ENCODE assay signal across 1 cellular context in the genomic region with DNA sequence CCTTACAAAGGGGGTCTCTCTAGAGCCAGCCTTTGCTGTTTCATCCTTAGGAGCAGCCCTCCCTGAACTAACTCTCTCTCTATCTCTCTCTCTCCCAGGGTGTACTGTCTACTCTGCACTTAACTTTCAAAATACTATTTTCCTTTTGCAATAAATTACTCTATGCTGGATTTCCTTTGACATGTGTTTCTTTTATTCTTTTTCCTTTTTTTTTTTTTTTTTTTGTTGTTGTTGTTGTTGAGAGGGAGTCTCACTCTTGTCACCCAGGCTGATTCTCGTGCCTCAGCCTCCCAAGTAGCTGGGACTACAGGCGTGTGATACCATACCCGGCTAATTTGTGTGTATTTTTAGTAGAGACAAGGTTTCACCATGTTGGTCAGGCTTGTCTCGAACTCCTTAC.
TF ChIP-seq lines count a peak whose summit lies in the region.

No MANE protein-coding gene starts in this region.

TF ChIP-seq in K562, 482 proteins besides CTCF, POLR2A, EP300 and RAD21 (continued from another document and continues in another):
- TF ChIP-seq MNT (conservative IDR thresholded peaks at IDR 0.05), result no peak
- no peak for TF ChIP-seq ZBTB5 (IDR thresholded peaks at IDR 0.05)
- 0 out of 2 replicates have a peak, but pooled peaks have one; percentile 27 for TF ChIP-seq PHB2 (IDR thresholded peaks at IDR 0.05; ENCODE audit: low read depth)
- TF ChIP-seq, protein P1, sequence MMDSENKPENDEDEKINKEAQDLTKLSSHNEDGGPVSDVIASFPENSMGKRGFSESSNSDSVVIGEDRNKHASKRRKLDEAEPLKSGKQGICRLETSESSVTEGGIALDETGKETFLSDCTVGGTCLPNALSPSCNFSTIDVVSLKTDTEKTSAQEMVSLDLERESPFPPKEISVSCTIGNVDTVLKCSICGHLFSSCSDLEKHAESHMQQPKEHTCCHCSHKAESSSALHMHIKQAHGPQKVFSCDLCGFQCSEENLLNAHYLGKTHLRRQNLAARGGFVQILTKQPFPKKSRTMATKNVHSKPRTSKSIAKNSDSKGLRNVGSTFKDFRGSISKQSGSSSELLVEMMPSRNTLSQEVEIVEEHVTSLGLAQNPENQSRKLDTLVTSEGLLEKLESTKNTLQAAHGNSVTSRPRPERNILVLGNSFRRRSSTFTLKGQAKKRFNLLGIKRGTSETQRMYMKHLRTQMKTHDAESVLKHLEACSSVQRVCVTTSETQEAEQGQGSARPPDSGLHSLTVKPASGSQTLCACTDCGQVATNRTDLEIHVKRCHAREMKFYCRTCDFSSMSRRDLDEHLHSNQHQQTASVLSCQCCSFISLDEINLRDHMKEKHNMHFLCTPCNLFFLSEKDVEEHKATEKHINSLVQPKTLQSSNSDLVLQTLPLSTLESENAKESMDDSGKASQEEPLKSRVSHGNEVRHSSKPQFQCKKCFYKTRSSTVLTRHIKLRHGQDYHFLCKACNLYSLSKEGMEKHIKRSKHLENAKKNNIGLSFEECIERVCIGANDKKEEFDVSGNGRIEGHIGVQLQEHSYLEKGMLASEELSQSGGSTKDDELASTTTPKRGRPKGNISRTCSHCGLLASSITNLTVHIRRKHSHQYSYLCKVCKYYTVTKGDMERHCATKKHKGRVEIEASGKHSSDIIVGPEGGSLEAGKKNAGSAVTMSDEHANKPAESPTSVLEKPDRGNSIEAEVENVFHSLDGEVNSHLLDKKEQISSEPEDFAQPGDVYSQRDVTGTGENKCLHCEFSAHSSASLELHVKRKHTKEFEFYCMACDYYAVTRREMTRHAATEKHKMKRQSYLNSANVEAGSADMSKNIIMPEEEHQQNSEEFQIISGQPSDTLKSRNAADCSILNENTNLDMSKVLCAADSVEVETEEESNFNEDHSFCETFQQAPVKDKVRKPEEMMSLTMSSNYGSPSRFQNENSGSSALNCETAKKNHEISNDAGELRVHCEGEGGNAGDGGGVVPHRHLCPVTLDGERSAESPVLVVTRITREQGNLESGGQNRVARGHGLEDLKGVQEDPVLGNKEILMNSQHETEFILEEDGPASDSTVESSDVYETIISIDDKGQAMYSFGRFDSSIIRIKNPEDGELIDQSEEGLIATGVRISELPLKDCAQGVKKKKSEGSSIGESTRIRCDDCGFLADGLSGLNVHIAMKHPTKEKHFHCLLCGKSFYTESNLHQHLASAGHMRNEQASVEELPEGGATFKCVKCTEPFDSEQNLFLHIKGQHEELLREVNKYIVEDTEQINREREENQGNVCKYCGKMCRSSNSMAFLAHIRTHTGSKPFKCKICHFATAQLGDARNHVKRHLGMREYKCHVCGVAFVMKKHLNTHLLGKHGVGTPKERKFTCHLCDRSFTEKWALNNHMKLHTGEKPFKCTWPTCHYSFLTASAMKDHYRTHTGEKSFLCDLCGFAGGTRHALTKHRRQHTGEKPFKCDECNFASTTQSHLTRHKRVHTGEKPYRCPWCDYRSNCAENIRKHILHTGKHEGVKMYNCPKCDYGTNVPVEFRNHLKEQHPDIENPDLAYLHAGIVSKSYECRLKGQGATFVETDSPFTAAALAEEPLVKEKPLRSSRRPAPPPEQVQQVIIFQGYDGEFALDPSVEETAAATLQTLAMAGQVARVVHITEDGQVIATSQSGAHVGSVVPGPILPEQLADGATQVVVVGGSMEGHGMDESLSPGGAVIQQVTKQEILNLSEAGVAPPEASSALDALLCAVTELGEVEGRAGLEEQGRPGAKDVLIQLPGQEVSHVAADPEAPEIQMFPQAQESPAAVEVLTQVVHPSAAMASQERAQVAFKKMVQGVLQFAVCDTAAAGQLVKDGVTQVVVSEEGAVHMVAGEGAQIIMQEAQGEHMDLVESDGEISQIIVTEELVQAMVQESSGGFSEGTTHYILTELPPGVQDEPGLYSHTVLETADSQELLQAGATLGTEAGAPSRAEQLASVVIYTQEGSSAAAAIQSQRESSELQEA (IDR thresholded peaks at IDR 0.05; ENCODE audit: low read depth), result peak; percentile 38; the same call in 1 of the 2 replicates
- TF ChIP-seq ZNF551 (CRISPR knock-in tag; IDR thresholded peaks at IDR 0.05), result no peak
- TF ChIP-seq, protein P2, sequence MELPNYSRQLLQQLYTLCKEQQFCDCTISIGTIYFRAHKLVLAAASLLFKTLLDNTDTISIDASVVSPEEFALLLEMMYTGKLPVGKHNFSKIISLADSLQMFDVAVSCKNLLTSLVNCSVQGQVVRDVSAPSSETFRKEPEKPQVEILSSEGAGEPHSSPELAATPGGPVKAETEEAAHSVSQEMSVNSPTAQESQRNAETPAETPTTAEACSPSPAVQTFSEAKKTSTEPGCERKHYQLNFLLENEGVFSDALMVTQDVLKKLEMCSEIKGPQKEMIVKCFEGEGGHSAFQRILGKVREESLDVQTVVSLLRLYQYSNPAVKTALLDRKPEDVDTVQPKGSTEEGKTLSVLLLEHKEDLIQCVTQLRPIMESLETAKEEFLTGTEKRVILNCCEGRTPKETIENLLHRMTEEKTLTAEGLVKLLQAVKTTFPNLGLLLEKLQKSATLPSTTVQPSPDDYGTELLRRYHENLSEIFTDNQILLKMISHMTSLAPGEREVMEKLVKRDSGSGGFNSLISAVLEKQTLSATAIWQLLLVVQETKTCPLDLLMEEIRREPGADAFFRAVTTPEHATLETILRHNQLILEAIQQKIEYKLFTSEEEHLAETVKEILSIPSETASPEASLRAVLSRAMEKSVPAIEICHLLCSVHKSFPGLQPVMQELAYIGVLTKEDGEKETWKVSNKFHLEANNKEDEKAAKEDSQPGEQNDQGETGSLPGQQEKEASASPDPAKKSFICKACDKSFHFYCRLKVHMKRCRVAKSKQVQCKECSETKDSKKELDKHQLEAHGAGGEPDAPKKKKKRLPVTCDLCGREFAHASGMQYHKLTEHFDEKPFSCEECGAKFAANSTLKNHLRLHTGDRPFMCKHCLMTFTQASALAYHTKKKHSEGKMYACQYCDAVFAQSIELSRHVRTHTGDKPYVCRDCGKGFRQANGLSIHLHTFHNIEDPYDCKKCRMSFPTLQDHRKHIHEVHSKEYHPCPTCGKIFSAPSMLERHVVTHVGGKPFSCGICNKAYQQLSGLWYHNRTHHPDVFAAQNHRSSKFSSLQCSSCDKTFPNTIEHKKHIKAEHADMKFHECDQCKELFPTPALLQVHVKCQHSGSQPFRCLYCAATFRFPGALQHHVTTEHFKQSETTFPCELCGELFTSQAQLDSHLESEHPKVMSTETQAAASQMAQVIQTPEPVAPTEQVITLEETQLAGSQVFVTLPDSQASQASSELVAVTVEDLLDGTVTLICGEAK (IDR thresholded peaks at IDR 0.05), result peak; percentile 4; the same call in 1 of the 2 replicates
- TF ChIP-seq, protein P2 (CRISPR knock-in tag; IDR thresholded peaks at IDR 0.05), result no peak
- no peak for TF ChIP-seq CREB3L1 (IDR thresholded peaks at IDR 0.05; ENCODE audit: borderline replicate concordance, low read depth)
- TF ChIP-seq POLR2B (IDR thresholded peaks at IDR 0.05; ENCODE audit: low read depth, partially characterized antibody), result no peak
- no peak for TF ChIP-seq SIRT6 (IDR thresholded peaks at IDR 0.05; ENCODE audit: low read depth, low read length)
- TF ChIP-seq, protein P3, sequence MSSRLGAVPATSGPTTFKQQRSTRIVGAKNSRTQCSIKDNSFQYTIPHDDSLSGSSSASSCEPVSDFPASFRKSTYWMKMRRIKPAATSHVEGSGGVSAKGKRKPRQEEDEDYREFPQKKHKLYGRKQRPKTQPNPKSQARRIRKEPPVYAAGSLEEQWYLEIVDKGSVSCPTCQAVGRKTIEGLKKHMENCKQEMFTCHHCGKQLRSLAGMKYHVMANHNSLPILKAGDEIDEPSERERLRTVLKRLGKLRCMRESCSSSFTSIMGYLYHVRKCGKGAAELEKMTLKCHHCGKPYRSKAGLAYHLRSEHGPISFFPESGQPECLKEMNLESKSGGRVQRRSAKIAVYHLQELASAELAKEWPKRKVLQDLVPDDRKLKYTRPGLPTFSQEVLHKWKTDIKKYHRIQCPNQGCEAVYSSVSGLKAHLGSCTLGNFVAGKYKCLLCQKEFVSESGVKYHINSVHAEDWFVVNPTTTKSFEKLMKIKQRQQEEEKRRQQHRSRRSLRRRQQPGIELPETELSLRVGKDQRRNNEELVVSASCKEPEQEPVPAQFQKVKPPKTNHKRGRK (tag; IDR thresholded peaks at IDR 0.05), result peak; percentile 76
- no peak for TF ChIP-seq CCAR2 (IDR thresholded peaks at IDR 0.05; ENCODE audit: low read depth, low read length)
- TF ChIP-seq SMARCA4 (IDR thresholded peaks at IDR 0.05), result peak; percentile 16; the same call in 1 of the 2 replicates
- TF ChIP-seq ZNF316 (IDR thresholded peaks at IDR 0.05), result 0 out of 2 replicates have a peak, but pooled peaks have one; percentile 30
- peak; percentile 75; the same call in 1 of the 2 replicates for TF ChIP-seq HLTF (IDR thresholded peaks at IDR 0.05)
- peak in 1 of 2 experiments; percentile 49; a peak in 1 of 4 replicates for TF ChIP-seq ZNF639 (CRISPR knock-in tag; conservative IDR thresholded peaks at IDR 0.05 in 1 of 2, IDR thresholded peaks at IDR 0.05 in 1 of 2)
- TF ChIP-seq NR2C1 (IDR thresholded peaks at IDR 0.05), result no peak
- 0 out of 2 replicates have a peak, but pooled peaks have one; percentile 5 for TF ChIP-seq NR2C1 (tag; IDR thresholded peaks at IDR 0.05)
- TF ChIP-seq ZNF764 (CRISPR knock-in tag; IDR thresholded peaks at IDR 0.05; ENCODE audit: low read depth), result no peak
- 0 out of 2 replicates have a peak, but pooled peaks have one; percentile 16 for TF ChIP-seq CGGBP1 (CRISPR knock-in tag; IDR thresholded peaks at IDR 0.05)
- 0 out of 2 replicates have a peak, but pooled peaks have one; percentile 11 for TF ChIP-seq ZBTB7A (IDR thresholded peaks at IDR 0.05; ENCODE audit: borderline replicate concordance, control insufficient read depth, low read depth, low read length)
- peak; percentile 77; the same call in 1 of the 2 replicates for TF ChIP-seq HDGF (IDR thresholded peaks at IDR 0.05)
